8 cellular contexts compared by ENCODE assay signal in genomic region chr3:188153949-188154757, GRCh38. TPM values are rescaled to one million over a fixed set of nuclear protein-coding genes. Genes with fewer than 3 reads are reported as not detected.
DNase-seq lines count a peak whose midpoint lies in the region; ATAC-seq and TF ChIP-seq lines count a peak whose summit lies in the region.

A gene with protein sequence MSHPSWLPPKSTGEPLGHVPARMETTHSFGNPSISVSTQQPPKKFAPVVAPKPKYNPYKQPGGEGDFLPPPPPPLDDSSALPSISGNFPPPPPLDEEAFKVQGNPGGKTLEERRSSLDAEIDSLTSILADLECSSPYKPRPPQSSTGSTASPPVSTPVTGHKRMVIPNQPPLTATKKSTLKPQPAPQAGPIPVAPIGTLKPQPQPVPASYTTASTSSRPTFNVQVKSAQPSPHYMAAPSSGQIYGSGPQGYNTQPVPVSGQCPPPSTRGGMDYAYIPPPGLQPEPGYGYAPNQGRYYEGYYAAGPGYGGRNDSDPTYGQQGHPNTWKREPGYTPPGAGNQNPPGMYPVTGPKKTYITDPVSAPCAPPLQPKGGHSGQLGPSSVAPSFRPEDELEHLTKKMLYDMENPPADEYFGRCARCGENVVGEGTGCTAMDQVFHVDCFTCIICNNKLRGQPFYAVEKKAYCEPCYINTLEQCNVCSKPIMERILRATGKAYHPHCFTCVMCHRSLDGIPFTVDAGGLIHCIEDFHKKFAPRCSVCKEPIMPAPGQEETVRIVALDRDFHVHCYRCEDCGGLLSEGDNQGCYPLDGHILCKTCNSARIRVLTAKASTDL (plus strand): TSS chr3:188154157. CDS start chr3:188406121, 251,964 bp downstream.

- TF ChIP-seq CTCF in A673 (conservative IDR thresholded peaks at IDR 0.05; ENCODE audit: low read depth, low read length): no peak
- no peak for TF ChIP-seq CTCF in epithelial cell of proximal tubule (conservative IDR thresholded peaks at IDR 0.05; ENCODE audit: low read depth, low read length)

- no peaks in the 10 kb centered on the region for H3K36me3 ChIP-seq in A673 (ENCODE audit: insufficient read depth, low read length, poor library complexity, severe bottlenecking)
- peaks cover 4% of the 10 kb centered on the region for H3K36me3 ChIP-seq in NT2/D1 (ENCODE audit: insufficient read depth, insufficient read length, low read length)
- no peaks in the 10 kb centered on the region for H3K36me3 ChIP-seq in mucosa of stomach (ENCODE audit: control insufficient read depth, insufficient read depth, low read length)

- no TSS peak for BruUV-seq in A673 (replicated peaks; lab: Mats Ljungman, UMichigan)

- intact Hi-C loops in A673 (cut with micrococcal nuclease; ENCODE audit: unreplicated experiment): loop anchor here (5.0 to 10.0 kb wide), 2 partner anchors 361 to 412 kb away; no protein-coding TSS in a partner anchor

- DNase-seq in A673 (ENCODE audit: low spot score) (peak; percentile 78), NT2/D1 (ENCODE audit: low read depth, low spot score) (peak; percentile 15), activated T-cell treated with anti-CD3 and anti-CD28 coated beads for 4 hours (peak; percentile 67), epithelial cell of proximal tubule (ENCODE audit: low read depth) (no peak)
- DNase-seq in stimulated activated CD8-positive, alpha-beta memory T cell treated with anti-CD3 and anti-CD28 coated beads, Interleukin-4, amount 100 ng/mL, for 4 hours (ENCODE audit: low read depth in 2 of 2, low spot score in 1 of 2): peak; percentile 44 to 74

- peaks cover 13% of the 10 kb centered on the region for H3K4me1 ChIP-seq in A673 (ENCODE audit: insufficient read depth, low read length, poor library complexity, severe bottlenecking)
- peaks cover 4% of the 10 kb centered on the region for H3K4me1 ChIP-seq in NT2/D1 (ENCODE audit: insufficient read depth, insufficient read length)
- peaks cover 51% of the 10 kb centered on the region for H3K4me1 ChIP-seq in mucosa of stomach (ENCODE audit: control insufficient read depth, insufficient read depth, low read length)

- POLR2A ChIA-PET in A673 (lab: Charles Lee; ENCODE audit: low non-redundant PET): no interaction called here

- H3K27me3 ChIP-seq in A673 (replicated peaks; ENCODE audit: insufficient read depth, low read depth, low read length, poor library complexity) (no peaks in the 10 kb centered on the region), NT2/D1 (ENCODE audit: insufficient read depth, insufficient read length) (no peaks in the 10 kb centered on the region), mucosa of stomach (ENCODE audit: control insufficient read depth, insufficient read depth, low read length) (no peaks in the 10 kb centered on the region)

- H3K27ac ChIP-seq in A673 (ENCODE audit: low read depth, low read length, poor library complexity, severe bottlenecking): peak within 1 kb of the TSS; percentile 92

- CTCF ChIA-PET in A673 (lab: Charles Lee): interaction anchor here (0.6 kb wide), 2 partner anchors 17 to 353 kb away, joined by 3 to 5 read pairs; no protein-coding TSS in a partner anchor

- no peaks in the 10 kb centered on the region for H3K9me3 ChIP-seq in A673 (ENCODE audit: low read depth, low read length, poor library complexity, severe bottlenecking)
- H3K9me3 ChIP-seq in NT2/D1 (ENCODE audit: insufficient read depth, low read length): no peaks in the 10 kb centered on the region
- no peaks in the 10 kb centered on the region for H3K9me3 ChIP-seq in mucosa of stomach (ENCODE audit: control insufficient read depth, low read length)

- ATAC-seq in GM18511 (IDR thresholded peaks at IDR 0.05; ENCODE audit: unreplicated experiment) (peak; percentile 83), HG03064 (IDR thresholded peaks at IDR 0.05; ENCODE audit: low read depth, unreplicated experiment) (peak; percentile 71)

- H3K9ac ChIP-seq in NT2/D1 (ENCODE audit: insufficient read length, low read depth) (peak within 1 kb of the TSS; percentile 71), mucosa of stomach (ENCODE audit: low read length) (peak within 1 kb of the TSS; percentile 97)

- H3K4me3 ChIP-seq in A673 (ENCODE audit: low read depth, low read length, poor library complexity, severe bottlenecking) (peak within 1 kb of the TSS; percentile 64), NT2/D1 (ENCODE audit: insufficient read length, low read depth) (peak within 1 kb of the TSS; percentile 57), epithelial cell of proximal tubule (ENCODE audit: low read depth, low read length) (peak within 1 kb of the TSS; percentile 82), mucosa of stomach (ENCODE audit: low read length) (peak within 1 kb of the TSS; percentile 88)

RNA-seq across cellular contexts. Expression of the gene that starts here (rescaled TPM):
- 39.7 and 40.6 TPM in 2 replicates for total RNA-seq in A673 (2021)
- total RNA-seq in epithelial cell of proximal tubule: 53.6 and 93.9 TPM in 2 replicates
